1 cellular context compared by ENCODE assay signal in genomic region chr12:4273651-4274395, GRCh38.
TF ChIP-seq lines count a peak whose summit lies in the region.

TSS of gene CCND2 (plus strand) at chr12:4273762. CDS start at chr12:4274041, 279 bp downstream.

TF ChIP-seq in K562, 482 proteins besides CTCF, POLR2A, EP300 and RAD21 (continued from another document):
- TF ChIP-seq, protein P1, sequence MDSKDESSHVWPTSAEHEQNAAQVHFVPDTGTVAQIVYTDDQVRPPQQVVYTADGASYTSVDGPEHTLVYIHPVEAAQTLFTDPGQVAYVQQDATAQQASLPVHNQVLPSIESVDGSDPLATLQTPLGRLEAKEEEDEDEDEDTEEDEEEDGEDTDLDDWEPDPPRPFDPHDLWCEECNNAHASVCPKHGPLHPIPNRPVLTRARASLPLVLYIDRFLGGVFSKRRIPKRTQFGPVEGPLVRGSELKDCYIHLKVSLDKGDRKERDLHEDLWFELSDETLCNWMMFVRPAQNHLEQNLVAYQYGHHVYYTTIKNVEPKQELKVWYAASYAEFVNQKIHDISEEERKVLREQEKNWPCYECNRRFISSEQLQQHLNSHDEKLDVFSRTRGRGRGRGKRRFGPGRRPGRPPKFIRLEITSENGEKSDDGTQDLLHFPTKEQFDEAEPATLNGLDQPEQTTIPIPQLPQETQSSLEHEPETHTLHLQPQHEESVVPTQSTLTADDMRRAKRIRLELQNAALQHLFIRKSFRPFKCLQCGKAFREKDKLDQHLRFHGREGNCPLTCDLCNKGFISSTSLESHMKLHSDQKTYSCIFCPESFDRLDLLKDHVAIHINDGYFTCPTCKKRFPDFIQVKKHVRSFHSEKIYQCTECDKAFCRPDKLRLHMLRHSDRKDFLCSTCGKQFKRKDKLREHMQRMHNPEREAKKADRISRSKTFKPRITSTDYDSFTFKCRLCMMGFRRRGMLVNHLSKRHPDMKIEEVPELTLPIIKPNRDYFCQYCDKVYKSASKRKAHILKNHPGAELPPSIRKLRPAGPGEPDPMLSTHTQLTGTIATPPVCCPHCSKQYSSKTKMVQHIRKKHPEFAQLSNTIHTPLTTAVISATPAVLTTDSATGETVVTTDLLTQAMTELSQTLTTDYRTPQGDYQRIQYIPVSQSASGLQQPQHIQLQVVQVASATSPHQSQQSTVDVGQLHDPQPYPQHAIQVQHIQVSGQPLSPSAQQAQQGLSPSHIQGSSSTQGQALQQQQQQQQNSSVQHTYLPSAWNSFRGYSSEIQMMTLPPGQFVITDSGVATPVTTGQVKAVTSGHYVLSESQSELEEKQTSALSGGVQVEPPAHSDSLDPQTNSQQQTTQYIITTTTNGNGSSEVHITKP (IDR thresholded peaks at IDR 0.05; ENCODE audit: partially characterized antibody) = peak; percentile 72
- TF ChIP-seq ELK1 (CRISPR knock-in tag; IDR thresholded peaks at IDR 0.05) (no peak), SRF (CRISPR knock-in tag; IDR thresholded peaks at IDR 0.05) (0 out of 4 replicates have a peak, but pooled peaks of 1 of the 2 experiments have one; percentile 19), MTA3 (IDR thresholded peaks at IDR 0.05; ENCODE audit: borderline replicate concordance) (peak; percentile 36; the same call in 1 of the 2 replicates), PTBP1 (IDR thresholded peaks at IDR 0.05; ENCODE audit: low read depth, low read length) (no peak), RBBP5 (IDR thresholded peaks at IDR 0.05; ENCODE audit: borderline replicate concordance, insufficient read depth, low read length, poor library complexity, severe bottlenecking) (peak; percentile 24), TCF7 (IDR thresholded peaks at IDR 0.05; ENCODE audit: borderline replicate concordance) (peak; percentile 57; the same call in 1 of the 2 replicates), ZNF184 (CRISPR knock-in tag; IDR thresholded peaks at IDR 0.05) (no peak), SOX6 (IDR thresholded peaks at IDR 0.05) (no peak), BRF1 (IDR thresholded peaks at IDR 0.05; ENCODE audit: borderline replicate concordance, extremely low read depth, insufficient read length) (no peak), MAFK (IDR thresholded peaks at IDR 0.05; ENCODE audit: low read length) (no peak), FIP1L1 (IDR thresholded peaks at IDR 0.05; ENCODE audit: low read depth, low read length, poor library complexity, severe bottlenecking) (no peak), WHSC1 (IDR thresholded peaks at IDR 0.05; ENCODE audit: low read length) (no peak), PKNOX1 (IDR thresholded peaks at IDR 0.05) (peak; percentile 63; the same call in 1 of the 2 replicates), GATAD2A (IDR thresholded peaks at IDR 0.05) (no peak), MYC (IDR thresholded peaks at IDR 0.05; ENCODE audit: low read depth, low read length) (peak; percentile 10; the same call in 1 of the 2 replicates), MYC (CRISPR knock-in tag; IDR thresholded peaks at IDR 0.05; ENCODE audit: borderline replicate concordance, low read depth) (no peak), POLR2H (tag; IDR thresholded peaks at IDR 0.05; ENCODE audit: low read depth) (peak; percentile 57), KHSRP (IDR thresholded peaks at IDR 0.05) (no peak), ARID1B (IDR thresholded peaks at IDR 0.05) (no peak; the same call in 1 of the 2 replicates), POLR2G (IDR thresholded peaks at IDR 0.05; ENCODE audit: low read depth, low read length) (peak; percentile 83), ZNF134 (CRISPR knock-in tag; conservative IDR thresholded peaks at IDR 0.05) (no peak), RB1 (IDR thresholded peaks at IDR 0.05; ENCODE audit: low read depth) (no peak), MITF (IDR thresholded peaks at IDR 0.05) (no peak), ZNF384 (IDR thresholded peaks at IDR 0.05; ENCODE audit: low read depth, low read length) (no peak), NRF1 (conservative IDR thresholded peaks at IDR 0.05 in 1 of 2, IDR thresholded peaks at IDR 0.05 in 1 of 2) (peak in 1 of 2 experiments; percentile 23; a peak in 2 of 4 replicates), SIN3A (IDR thresholded peaks at IDR 0.05; ENCODE audit: borderline replicate concordance in 2 of 2, control insufficient read depth in 1 of 2, low read depth in 2 of 2, low read length in 2 of 2) (peak in 1 of 2 experiments; percentile 17; a peak in 1 of 4 replicates), RBFOX2 (IDR thresholded peaks at IDR 0.05; ENCODE audit: low read depth, low read length) (peak; percentile 89), MTA2 (IDR thresholded peaks at IDR 0.05; ENCODE audit: low read depth) (no peak), TAF9B (IDR thresholded peaks at IDR 0.05; ENCODE audit: partially characterized antibody) (peak; percentile 65), KDM1A (IDR thresholded peaks at IDR 0.05) (0 out of 4 replicates have a peak, but pooled peaks of 1 of the 2 experiments have one; percentile 8), TOE1 (IDR thresholded peaks at IDR 0.05; ENCODE audit: borderline replicate concordance) (peak; percentile 29; the same call in 1 of the 2 replicates), TOE1 (CRISPR knock-in tag; IDR thresholded peaks at IDR 0.05; ENCODE audit: borderline replicate concordance, low read depth) (no peak), ZNF239 (CRISPR knock-in tag; IDR thresholded peaks at IDR 0.05) (no peak), ZNF551 (CRISPR knock-in tag; IDR thresholded peaks at IDR 0.05) (no peak), SRSF9 (IDR thresholded peaks at IDR 0.05; ENCODE audit: borderline replicate concordance, low read depth, low read length) (no peak), SAFB (IDR thresholded peaks at IDR 0.05; ENCODE audit: borderline replicate concordance, low read depth, low read length) (no peak), SREBF1 (IDR thresholded peaks at IDR 0.05; ENCODE audit: borderline replicate concordance, low read depth, low read length) (no peak), ZFP1 (CRISPR knock-in tag; IDR thresholded peaks at IDR 0.05) (no peak), RNF2 (IDR thresholded peaks at IDR 0.05) (peak; percentile 35; the same call in 1 of the 2 replicates), TARDBP (IDR thresholded peaks at IDR 0.05) (no peak), ATF1 (CRISPR knock-in tag; IDR thresholded peaks at IDR 0.05) (no peak), ATF1 (tag; IDR thresholded peaks at IDR 0.05) (0 out of 2 replicates have a peak, but pooled peaks have one; percentile 42), ZZZ3 (IDR thresholded peaks at IDR 0.05) (no peak), CHD4 (IDR thresholded peaks at IDR 0.05; ENCODE audit: insufficient read depth, insufficient replicate concordance, low read depth, low read length, poor library complexity, severe bottlenecking) (no peak), POLR2B (IDR thresholded peaks at IDR 0.05; ENCODE audit: low read depth, partially characterized antibody) (peak; percentile 83), SIX5 (IDR thresholded peaks at IDR 0.05; ENCODE audit: borderline replicate concordance in 1 of 2, insufficient read depth in 1 of 2, low read depth in 1 of 2, low read length in 2 of 2) (no peak), ATF3 (IDR thresholded peaks at IDR 0.05) (peak; percentile 91), ATF3 (CRISPR knock-in tag; conservative IDR thresholded peaks at IDR 0.05) (no peak), JUND (IDR thresholded peaks at IDR 0.05; ENCODE audit: borderline replicate concordance, low read depth, low read length) (peak; percentile 82), JUND (tag; IDR thresholded peaks at IDR 0.05; ENCODE audit: borderline replicate concordance, low read depth, low read length) (peak; percentile 39; the same call in 1 of the 3 replicates), TEAD4 (IDR thresholded peaks at IDR 0.05; ENCODE audit: low read length) (no peak), TEAD4 (CRISPR knock-in tag; IDR thresholded peaks at IDR 0.05; ENCODE audit: borderline replicate concordance) (no peak), CEBPB (tag; IDR thresholded peaks at IDR 0.05) (peak; percentile 72), STAG1 (CRISPR knock-in tag; IDR thresholded peaks at IDR 0.05; ENCODE audit: borderline replicate concordance) (no peak), ZNF79 (CRISPR knock-in tag; IDR thresholded peaks at IDR 0.05; ENCODE audit: low read depth) (no peak), DLX4 (CRISPR knock-in tag; IDR thresholded peaks at IDR 0.05) (no peak), KAT7 (CRISPR knock-in tag; IDR thresholded peaks at IDR 0.05; ENCODE audit: borderline replicate concordance) (peak; percentile 41; the same call in 1 of the 2 replicates), ZNF124 (CRISPR knock-in tag; IDR thresholded peaks at IDR 0.05) (no peak), TAF15 (IDR thresholded peaks at IDR 0.05; ENCODE audit: low read depth, low read length) (no peak), OTX1 (CRISPR knock-in tag; IDR thresholded peaks at IDR 0.05) (no peak)
- TF ChIP-seq, protein P2, sequence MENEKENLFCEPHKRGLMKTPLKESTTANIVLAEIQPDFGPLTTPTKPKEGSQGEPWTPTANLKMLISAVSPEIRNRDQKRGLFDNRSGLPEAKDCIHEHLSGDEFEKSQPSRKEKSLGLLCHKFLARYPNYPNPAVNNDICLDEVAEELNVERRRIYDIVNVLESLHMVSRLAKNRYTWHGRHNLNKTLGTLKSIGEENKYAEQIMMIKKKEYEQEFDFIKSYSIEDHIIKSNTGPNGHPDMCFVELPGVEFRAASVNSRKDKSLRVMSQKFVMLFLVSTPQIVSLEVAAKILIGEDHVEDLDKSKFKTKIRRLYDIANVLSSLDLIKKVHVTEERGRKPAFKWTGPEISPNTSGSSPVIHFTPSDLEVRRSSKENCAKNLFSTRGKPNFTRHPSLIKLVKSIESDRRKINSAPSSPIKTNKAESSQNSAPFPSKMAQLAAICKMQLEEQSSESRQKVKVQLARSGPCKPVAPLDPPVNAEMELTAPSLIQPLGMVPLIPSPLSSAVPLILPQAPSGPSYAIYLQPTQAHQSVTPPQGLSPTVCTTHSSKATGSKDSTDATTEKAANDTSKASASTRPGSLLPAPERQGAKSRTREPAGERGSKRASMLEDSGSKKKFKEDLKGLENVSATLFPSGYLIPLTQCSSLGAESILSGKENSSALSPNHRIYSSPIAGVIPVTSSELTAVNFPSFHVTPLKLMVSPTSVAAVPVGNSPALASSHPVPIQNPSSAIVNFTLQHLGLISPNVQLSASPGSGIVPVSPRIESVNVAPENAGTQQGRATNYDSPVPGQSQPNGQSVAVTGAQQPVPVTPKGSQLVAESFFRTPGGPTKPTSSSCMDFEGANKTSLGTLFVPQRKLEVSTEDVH (IDR thresholded peaks at IDR 0.05; ENCODE audit: low read depth, partially characterized antibody) = no peak
- TF ChIP-seq, protein P3, sequence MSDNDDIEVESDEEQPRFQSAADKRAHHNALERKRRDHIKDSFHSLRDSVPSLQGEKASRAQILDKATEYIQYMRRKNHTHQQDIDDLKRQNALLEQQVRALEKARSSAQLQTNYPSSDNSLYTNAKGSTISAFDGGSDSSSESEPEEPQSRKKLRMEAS (CRISPR knock-in tag; IDR thresholded peaks at IDR 0.05) = 0 out of 2 replicates have a peak, but pooled peaks have one; percentile 21
